1 cellular context compared by ENCODE assay signal in the genomic region with DNA sequence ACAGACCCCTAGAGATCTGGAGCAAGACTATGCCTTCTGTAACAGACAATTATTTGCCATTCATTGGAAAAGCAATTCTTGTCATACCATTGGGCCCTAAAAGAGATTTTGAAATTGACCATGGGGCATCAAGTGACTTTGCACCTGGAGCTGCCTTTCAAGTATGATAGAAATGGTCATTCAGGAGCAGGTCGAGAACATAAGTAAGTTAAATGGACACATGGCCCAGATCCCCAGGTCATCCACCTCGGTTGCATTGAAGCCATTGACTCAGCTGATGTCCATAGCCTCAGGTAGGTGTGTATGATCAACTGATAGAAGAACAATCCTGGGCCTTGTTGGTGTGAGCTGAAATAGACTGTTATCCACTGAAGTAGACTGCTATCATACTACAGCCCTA.
TF ChIP-seq lines count a peak whose summit lies in the region.

No MANE protein-coding gene starts in this region.

TF ChIP-seq in IMR-90, 13 proteins besides CTCF, POLR2A, EP300 and RAD21:
- TF ChIP-seq MAFK (IDR thresholded peaks at IDR 0.05; ENCODE audit: low read depth, low read length) (no peak), RCOR1 (IDR thresholded peaks at IDR 0.05; ENCODE audit: insufficient replicate concordance, low read length) (no peak), SMC3 (IDR thresholded peaks at IDR 0.05; ENCODE audit: low read depth, low read length) (no peak), MAZ (IDR thresholded peaks at IDR 0.05; ENCODE audit: borderline replicate concordance, low read depth, low read length) (no peak), CEBPB (IDR thresholded peaks at IDR 0.05; ENCODE audit: low read depth, low read length) (no peak), CHD1 (IDR thresholded peaks at IDR 0.05; ENCODE audit: low read depth, low read length) (no peak), BHLHE40 (IDR thresholded peaks at IDR 0.05; ENCODE audit: low read depth, low read length) (no peak)
